Comparison of ENCODE assay signal across 11 cellular contexts in genomic region chr12:113162102-113163029, GRCh38.
A peak's percentile ranks its signal among the peaks of the same experiment; 100 is the strongest.
DNase-seq lines count a peak whose midpoint lies in the region; ATAC-seq lines count a peak whose summit lies in the region.
"Had no signal": no experiment of that assay in that cellular context is flagged by ENCODE, and none has a peak within 500 bp of the region (broad histone marks: within the 10 kb centered on the region; RNA-seq: fewer than 3 reads in every experiment).

No MANE protein-coding gene starts in this region.

- in situ Hi-C loops in ACHN (cut with HindIII; ENCODE audit: low pct_ligation_motif_present, low pct_unique_long_range_greater_than_20kb, low sequenced_read_pairs) = loop anchor here (25.0 kb wide), 1 partner anchor 100 kb away; the partner anchor contains the start of gene DTX1

- no peak overlapping the region for H3K27ac ChIP-seq in HUES6 (ENCODE audit: low read depth, low read length)

- H3K4me1 ChIP-seq in HUES6 (ENCODE audit: control insufficient read depth, insufficient read depth, low read length) = peaks cover 10% of the 10 kb centered on the region
- H3K4me1 ChIP-seq in iPS-15b (ENCODE audit: control insufficient read depth, insufficient read depth, low read length) = peaks cover 5% of the 10 kb centered on the region

- no peaks in the 10 kb centered on the region for H3K27me3 ChIP-seq in HUES6 (ENCODE audit: control insufficient read depth, insufficient read depth, low read length)
- no peaks in the 10 kb centered on the region for H3K27me3 ChIP-seq in iPS-15b (ENCODE audit: control insufficient read depth, insufficient read depth, low read length)

- ATAC-seq in HG03342 (IDR thresholded peaks at IDR 0.05; ENCODE audit: unreplicated experiment) = no peak
- ATAC-seq: activated CD4-positive, CD25-positive, alpha-beta regulatory T cell treated with anti-CD3 and anti-CD28 coated beads, Interleukin-2, amount 50 U/mL, for 24 hours had no signal

- H3K4me3 ChIP-seq in HUES6 (ENCODE audit: low read depth, low read length) (peak overlapping the region; percentile 12; the same call in 1 of the 2 replicates), iPS-15b (ENCODE audit: low read depth, low read length) (peak overlapping the region; percentile 11)

- H3K9me3 ChIP-seq in HUES6 (ENCODE audit: control insufficient read depth, insufficient read depth, low read depth, low read length) = no peaks in the 10 kb centered on the region
- no peaks in the 10 kb centered on the region for H3K9me3 ChIP-seq in iPS-15b (ENCODE audit: control insufficient read depth, insufficient read depth, low read length)

- H3K9ac ChIP-seq in HUES6 (ENCODE audit: low read length) (peak overlapping the region; percentile 2), iPS-15b (ENCODE audit: low read depth, low read length) (no peak overlapping the region)

- DNase-seq in ACHN (peak; percentile 66), astrocyte of the hippocampus (ENCODE audit: low read depth, low spot score) (peak; percentile 71), activated gamma-delta T cell treated with Interleukin-2 at 50 U/mL for 16 hours (no peak), GOT3 (lab: John Stamatoyannopoulos, UW) (no peak), kidney glomerular epithelial cell (lab: John Stamatoyannopoulos, UW) (no peak)
- DNase-seq: activated naive CD8-positive, alpha-beta T cell treated with anti-CD3 and anti-CD28 coated beads, Interleukin-2, amount 10 ng/mL, durations not matched to agents 7 days and 5 days; OCI-M1 had no signal

- peaks cover 83% of the 10 kb centered on the region for H3K36me3 ChIP-seq in HUES6 (ENCODE audit: control insufficient read depth, insufficient read depth, low read length)
- peaks cover 37% of the 10 kb centered on the region for H3K36me3 ChIP-seq in iPS-15b (ENCODE audit: control insufficient read depth, insufficient read depth, low read length)

Comparison
In these comparisons a context has a peak if more than half of its experiments do, and no peak if none do; other contexts are left out.
1. DNase-seq: peak in ACHN (single experiment) and astrocyte of the hippocampus (single experiment); none in activated gamma-delta T cell treated with Interleukin-2 at 50 U/mL for 16 hours (single experiment), GOT3 (single experiment) and kidney glomerular epithelial cell (single experiment).